In the genomic region with DNA sequence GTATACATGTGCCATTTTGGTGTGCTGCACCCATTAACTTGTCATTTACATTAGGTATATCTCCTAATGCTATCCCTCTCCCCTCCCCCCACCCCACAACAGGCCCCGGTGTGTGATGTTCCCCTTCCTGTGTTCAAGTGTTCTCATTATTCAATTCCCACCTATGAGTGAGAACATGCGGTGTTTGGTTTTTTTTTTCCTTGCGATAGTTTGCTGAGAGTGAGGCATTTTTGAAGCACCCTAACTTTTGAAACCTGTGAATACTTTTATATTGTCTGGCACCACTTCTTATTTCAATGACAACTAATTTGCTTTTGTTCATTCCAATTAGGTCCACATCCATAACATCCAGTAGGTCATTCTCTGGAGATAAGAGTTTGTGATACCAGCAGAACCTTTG, we compare ENCODE assay signal across 7 cellular contexts.
DNase-seq lines count a peak whose midpoint lies in the region; ATAC-seq and TF ChIP-seq lines count a peak whose summit lies in the region.
"Not testable (repeated sequence)": the region's sequence is repeated elsewhere in the genome, so short reads cannot be mapped to it uniquely, and the experiment has no call there.

No MANE protein-coding gene starts in this region.

- H3K27me3 Mint-ChIP-seq in CD14-positive monocyte (ENCODE audit: low read depth in 3 of 3); T-helper 2 cell treated with Interferon-gamma antibody and Interleukin-4, amounts not matched to agents 5 μg/mL and 100 μg/mL, for 36 hours (ENCODE audit: low read depth); activated CD8-positive, alpha-beta T cell treated with anti-CD3 and anti-CD28 coated beads, Interleukin-2, amount 10 ng/mL, durations not matched to agents 7 days and 5 days (ENCODE audit: low read depth); activated naive CD4-positive, alpha-beta T cell treated with anti-CD3 and anti-CD28 coated beads for 36 hours (ENCODE audit: low read depth); central memory CD8-positive, alpha-beta T cell; natural killer cell treated with Interleukin-12 subunit alpha and Interleukin-12 subunit beta and Interleukin-15 and Interleukin-18, amount 100 ng/mL, for 72 hours: not testable (repeated sequence)

- H3K36me3 ChIP-seq in KOPT-K1 (ENCODE audit: insufficient read depth, low read length): not testable (repeated sequence)

- not testable (repeated sequence) for ATAC-seq in activated CD8-positive, alpha-beta T cell treated with anti-CD3 and anti-CD28 coated beads, Interleukin-2, amount 10 ng/mL, durations not matched to agents 7 days and 5 days; central memory CD8-positive, alpha-beta T cell (replicated peaks; ENCODE audit: extremely low read depth, poor library complexity, severe bottlenecking); natural killer cell treated with Interleukin-12 subunit alpha and Interleukin-12 subunit beta and Interleukin-15 and Interleukin-18, amount 100 ng/mL, for 72 hours

- H3K4me3 Mint-ChIP-seq in CD14-positive monocyte: not testable (repeated sequence)
- peak overlapping the region; percentile 62 for H3K4me3 Mint-ChIP-seq in T-helper 2 cell treated with Interferon-gamma antibody and Interleukin-4, amounts not matched to agents 5 μg/mL and 100 μg/mL, for 36 hours
- H3K4me3 Mint-ChIP-seq in activated CD8-positive, alpha-beta T cell treated with anti-CD3 and anti-CD28 coated beads, Interleukin-2, amount 10 ng/mL, durations not matched to agents 7 days and 5 days: peak overlapping the region; percentile 49
- H3K4me3 Mint-ChIP-seq in activated naive CD4-positive, alpha-beta T cell treated with anti-CD3 and anti-CD28 coated beads for 36 hours: peak overlapping the region; percentile 40
- H3K4me3 Mint-ChIP-seq in central memory CD8-positive, alpha-beta T cell: peak overlapping the region; percentile 62
- peak overlapping the region; percentile 79 for H3K4me3 Mint-ChIP-seq in natural killer cell treated with Interleukin-12 subunit alpha and Interleukin-12 subunit beta and Interleukin-15 and Interleukin-18, amount 100 ng/mL, for 72 hours

- not testable (repeated sequence) for TF ChIP-seq CTCF in CD14-positive monocyte (IDR thresholded peaks at IDR 0.05)

- H3K27ac ChIP-seq in KOPT-K1 (ENCODE audit: low read depth, low read length, poor library complexity, severe bottlenecking): peak overlapping the region; percentile 55

- POLR2A ChIA-PET in activated CD8-positive, alpha-beta T cell treated with anti-CD3 and anti-CD28 coated beads, Interleukin-2, amount 10 ng/mL, durations not matched to agents 7 days and 5 days (lab: Charles Lee): interaction anchor here (0.6 kb wide), 1 partner anchor 250 kb away, joined by 3 read pairs; no protein-coding TSS in a partner anchor

- peaks cover 26% of the 10 kb centered on the region for H3K4me1 Mint-ChIP-seq in CD14-positive monocyte
- peaks cover 58% of the 10 kb centered on the region for H3K4me1 Mint-ChIP-seq in T-helper 2 cell treated with Interferon-gamma antibody and Interleukin-4, amounts not matched to agents 5 μg/mL and 100 μg/mL, for 36 hours (ENCODE audit: low read depth)
- peaks cover 69% of the 10 kb centered on the region for H3K4me1 Mint-ChIP-seq in activated CD8-positive, alpha-beta T cell treated with anti-CD3 and anti-CD28 coated beads, Interleukin-2, amount 10 ng/mL, durations not matched to agents 7 days and 5 days (ENCODE audit: low read depth)
- peaks cover 70% of the 10 kb centered on the region for H3K4me1 Mint-ChIP-seq in activated naive CD4-positive, alpha-beta T cell treated with anti-CD3 and anti-CD28 coated beads for 36 hours (ENCODE audit: low read depth)
- H3K4me1 Mint-ChIP-seq in central memory CD8-positive, alpha-beta T cell: peaks cover 37% of the 10 kb centered on the region
- H3K4me1 Mint-ChIP-seq in natural killer cell treated with Interleukin-12 subunit alpha and Interleukin-12 subunit beta and Interleukin-15 and Interleukin-18, amount 100 ng/mL, for 72 hours (ENCODE audit: low read depth in 2 of 2): peaks cover 60 to 76% of the 10 kb centered on the region in 2 donors

- not testable (repeated sequence) for DNase-seq in CD14-positive monocyte (ENCODE audit: low spot score); T-helper 2 cell treated with Interferon-gamma antibody and Interleukin-4, amounts not matched to agents 5 μg/mL and 100 μg/mL, for 36 hours (ENCODE audit: low spot score); activated CD8-positive, alpha-beta T cell treated with anti-CD3 and anti-CD28 coated beads, Interleukin-2, amount 10 ng/mL, durations not matched to agents 7 days and 5 days; activated naive CD4-positive, alpha-beta T cell treated with anti-CD3 and anti-CD28 coated beads for 36 hours; central memory CD8-positive, alpha-beta T cell (ENCODE audit: low spot score in 2 of 2); natural killer cell treated with Interleukin-12 subunit alpha and Interleukin-12 subunit beta and Interleukin-15 and Interleukin-18, amount 100 ng/mL, for 72 hours (ENCODE audit: low spot score)

- intact Hi-C loops in CD14-positive monocyte (cut with micrococcal nuclease): loop anchor here (2.0 to 10.0 kb wide), 5 partner anchors 25 to 249 kb away; no protein-coding TSS in a partner anchor
- intact Hi-C loops in activated naive CD4-positive, alpha-beta T cell treated with anti-CD3 and anti-CD28 coated beads for 36 hours (cut with micrococcal nuclease): loop anchor here (1.0 to 5.0 kb wide), 10 partner anchors 7 to 487 kb away; no protein-coding TSS in a partner anchor

- H3K9me3 ChIP-seq in KOPT-K1 (ENCODE audit: insufficient read depth, low read length, poor library complexity, severe bottlenecking): not testable (repeated sequence)

- peak overlapping the region in 6 of 7 donors; percentile 73 to 93 (median 86) for H3K27ac Mint-ChIP-seq in CD14-positive monocyte
- H3K27ac Mint-ChIP-seq in T-helper 2 cell treated with Interferon-gamma antibody and Interleukin-4, amounts not matched to agents 5 μg/mL and 100 μg/mL, for 36 hours: not testable (repeated sequence)
- H3K27ac Mint-ChIP-seq in activated CD8-positive, alpha-beta T cell treated with anti-CD3 and anti-CD28 coated beads, Interleukin-2, amount 10 ng/mL, durations not matched to agents 7 days and 5 days: peak overlapping the region; percentile 91
- H3K27ac Mint-ChIP-seq in activated naive CD4-positive, alpha-beta T cell treated with anti-CD3 and anti-CD28 coated beads for 36 hours: peak overlapping the region; percentile 94
- peak overlapping the region; percentile 84 for H3K27ac Mint-ChIP-seq in central memory CD8-positive, alpha-beta T cell (ENCODE audit: low read depth)
- peak overlapping the region; percentile 90 to 91 for H3K27ac Mint-ChIP-seq in natural killer cell treated with Interleukin-12 subunit alpha and Interleukin-12 subunit beta and Interleukin-15 and Interleukin-18, amount 100 ng/mL, for 72 hours

- not testable (repeated sequence) for H3K9me3 Mint-ChIP-seq in CD14-positive monocyte; activated CD8-positive, alpha-beta T cell treated with anti-CD3 and anti-CD28 coated beads, Interleukin-2, amount 10 ng/mL, durations not matched to agents 7 days and 5 days (ENCODE audit: insufficient read depth); activated naive CD4-positive, alpha-beta T cell treated with anti-CD3 and anti-CD28 coated beads for 36 hours; central memory CD8-positive, alpha-beta T cell; natural killer cell treated with Interleukin-12 subunit alpha and Interleukin-12 subunit beta and Interleukin-15 and Interleukin-18, amount 100 ng/mL, for 72 hours
- H3K9me3 Mint-ChIP-seq in T-helper 2 cell treated with Interferon-gamma antibody and Interleukin-4, amounts not matched to agents 5 μg/mL and 100 μg/mL, for 36 hours: peaks cover 11% of the 10 kb centered on the region

- CTCF ChIA-PET in activated CD8-positive, alpha-beta T cell treated with anti-CD3 and anti-CD28 coated beads, Interleukin-2, amount 10 ng/mL, durations not matched to agents 7 days and 5 days (lab: Charles Lee): interaction anchor here (0.8 to 2.0 kb wide), 2 partner anchors 30 to 51 kb away, joined by 3 to 8 read pairs; no protein-coding TSS in a partner anchor
- CTCF ChIA-PET in activated naive CD4-positive, alpha-beta T cell treated with anti-CD3 and anti-CD28 coated beads for 36 hours (lab: Charles Lee): interaction anchor here (1.0 to 1.5 kb wide), 2 partner anchors 12 to 25 kb away, joined by 3 to 5 read pairs; no protein-coding TSS in a partner anchor

- H3K36me3 Mint-ChIP-seq in CD14-positive monocyte; activated naive CD4-positive, alpha-beta T cell treated with anti-CD3 and anti-CD28 coated beads for 36 hours (ENCODE audit: low read depth); central memory CD8-positive, alpha-beta T cell (ENCODE audit: insufficient read depth); natural killer cell treated with Interleukin-12 subunit alpha and Interleukin-12 subunit beta and Interleukin-15 and Interleukin-18, amount 100 ng/mL, for 72 hours: not testable (repeated sequence)
- H3K36me3 Mint-ChIP-seq in T-helper 2 cell treated with Interferon-gamma antibody and Interleukin-4, amounts not matched to agents 5 μg/mL and 100 μg/mL, for 36 hours (ENCODE audit: low read depth): peaks cover 12% of the 10 kb centered on the region
- peaks cover 36% of the 10 kb centered on the region for H3K36me3 Mint-ChIP-seq in activated CD8-positive, alpha-beta T cell treated with anti-CD3 and anti-CD28 coated beads, Interleukin-2, amount 10 ng/mL, durations not matched to agents 7 days and 5 days (ENCODE audit: low read depth)
